ENCODE assay signal across 9 cellular contexts in the genomic region with DNA sequence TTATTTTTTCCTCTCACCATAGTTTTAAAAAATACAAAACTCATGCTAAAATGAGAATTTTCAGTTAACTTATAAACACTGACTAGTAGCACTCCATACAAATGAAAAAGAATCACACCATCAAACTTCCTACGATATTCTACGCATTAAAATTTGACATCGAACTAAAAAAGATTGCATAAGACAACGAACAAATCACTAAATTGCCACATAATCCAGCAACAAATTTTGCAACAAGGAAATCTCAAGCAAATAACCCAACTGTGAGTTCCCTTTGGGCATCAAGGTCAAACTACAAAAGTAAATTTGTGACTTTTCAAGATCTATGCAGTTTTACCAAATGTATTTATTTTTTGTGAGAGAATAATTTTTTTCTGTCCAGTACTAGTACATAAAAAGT. TPM values are rescaled to one million over a fixed set of nuclear protein-coding genes. Genes with fewer than 3 reads are reported as not detected.
DNase-seq lines count a peak whose midpoint lies in the region; ATAC-seq and TF ChIP-seq lines count a peak whose summit lies in the region.
"Had no signal": no experiment of that assay in that cellular context is flagged by ENCODE, and none has a peak within 500 bp of the region (broad histone marks: within the 10 kb centered on the region; RNA-seq: fewer than 3 reads in every experiment).

No MANE protein-coding gene starts in this region.

- POLR2A ChIA-PET in RWPE1 (lab: Yijun Ruan, JAX; ENCODE audit: low non-redundant PET): interaction anchor here (0.8 kb wide), 1 partner anchor 103 kb away, joined by 3 read pairs; no protein-coding TSS in a partner anchor

- CTCF ChIA-PET in RWPE1 (lab: Yijun Ruan, JAX): no interaction called here

- H3K27ac ChIP-seq in RWPE1: no peak overlapping the region

- DNase-seq in T-helper 2 cell treated with Interferon-gamma antibody and Interleukin-4, amounts not matched to agents 5 μg/mL and 100 μg/mL, for 36 hours (ENCODE audit: low spot score): no peak
- no peak for DNase-seq in T-helper 2 cell
- no peak for DNase-seq in glutamatergic neuron
- DNase-seq in stimulated activated naive B cell treated with anti-CD40 and anti-IgM and Interleukin-4, amounts not matched to agents 10 μg/mL and 1 μg/mL and 100 μg/mL, for 72 hours: no peak
- DNase-seq in RWPE1 (ENCODE audit: low spot score): no peak
- DNase-seq in cortex of kidney (lab: John Stamatoyannopoulos, UW): no peak
- no peak for DNase-seq in NCI-H748 (lab: John Stamatoyannopoulos, UW; ENCODE audit: unreplicated experiment)
- DNase-seq: uterus had no signal

- TF ChIP-seq CTCF in WI38 (IDR thresholded peaks at IDR 0.05; ENCODE audit: low read depth, low read length): no peak
- no peak for TF ChIP-seq CTCF in glutamatergic neuron (IDR thresholded peaks at IDR 0.05; ENCODE audit: partially characterized antibody, unreplicated experiment)
- no peak for TF ChIP-seq CTCF in RWPE1 (conservative IDR thresholded peaks at IDR 0.05; ENCODE audit: low read depth)

- peak overlapping the region; percentile 84 for H3K4me3 ChIP-seq in WI38 (ENCODE audit: low read depth, low read length)

- peaks cover 7% of the 10 kb centered on the region for H3K36me3 Mint-ChIP-seq in T-helper 2 cell treated with Interferon-gamma antibody and Interleukin-4, amounts not matched to agents 5 μg/mL and 100 μg/mL, for 36 hours (ENCODE audit: low read depth)
- no peaks in the 10 kb centered on the region for H3K36me3 Mint-ChIP-seq in glutamatergic neuron (ENCODE audit: unreplicated experiment)
- peaks cover 8 to 29% of the 10 kb centered on the region in 2 donors for H3K36me3 Mint-ChIP-seq in stimulated activated naive B cell treated with anti-CD40 and anti-IgM and Interleukin-4, amounts not matched to agents 10 μg/mL and 1 μg/mL and 100 μg/mL, for 72 hours

- peak overlapping the region; percentile 90 for H3K4me3 Mint-ChIP-seq in T-helper 2 cell treated with Interferon-gamma antibody and Interleukin-4, amounts not matched to agents 5 μg/mL and 100 μg/mL, for 36 hours
- H3K4me3 Mint-ChIP-seq in glutamatergic neuron (ENCODE audit: unreplicated experiment): peak overlapping the region; percentile 100
- peak overlapping the region; percentile 39 to 90 for H3K4me3 Mint-ChIP-seq in stimulated activated naive B cell treated with anti-CD40 and anti-IgM and Interleukin-4, amounts not matched to agents 10 μg/mL and 1 μg/mL and 100 μg/mL, for 72 hours

- peaks cover 56% of the 10 kb centered on the region for H3K4me1 Mint-ChIP-seq in T-helper 2 cell treated with Interferon-gamma antibody and Interleukin-4, amounts not matched to agents 5 μg/mL and 100 μg/mL, for 36 hours (ENCODE audit: low read depth)
- H3K4me1 Mint-ChIP-seq in glutamatergic neuron (ENCODE audit: low read depth, unreplicated experiment): peaks cover 13% of the 10 kb centered on the region
- peaks cover 49 to 78% of the 10 kb centered on the region in 2 donors for H3K4me1 Mint-ChIP-seq in stimulated activated naive B cell treated with anti-CD40 and anti-IgM and Interleukin-4, amounts not matched to agents 10 μg/mL and 1 μg/mL and 100 μg/mL, for 72 hours

- peak overlapping the region; percentile 87 for H3K27ac Mint-ChIP-seq in T-helper 2 cell treated with Interferon-gamma antibody and Interleukin-4, amounts not matched to agents 5 μg/mL and 100 μg/mL, for 36 hours
- no peak overlapping the region for H3K27ac Mint-ChIP-seq in glutamatergic neuron (ENCODE audit: unreplicated experiment)
- H3K27ac Mint-ChIP-seq in stimulated activated naive B cell treated with anti-CD40 and anti-IgM and Interleukin-4, amounts not matched to agents 10 μg/mL and 1 μg/mL and 100 μg/mL, for 72 hours: no peak overlapping the region

- H3K9me3 Mint-ChIP-seq in T-helper 2 cell treated with Interferon-gamma antibody and Interleukin-4, amounts not matched to agents 5 μg/mL and 100 μg/mL, for 36 hours: no peaks in the 10 kb centered on the region
- H3K9me3 Mint-ChIP-seq in glutamatergic neuron (ENCODE audit: unreplicated experiment): peaks cover 11% of the 10 kb centered on the region
- peaks cover 0 to 4% of the 10 kb centered on the region in 2 donors for H3K9me3 Mint-ChIP-seq in stimulated activated naive B cell treated with anti-CD40 and anti-IgM and Interleukin-4, amounts not matched to agents 10 μg/mL and 1 μg/mL and 100 μg/mL, for 72 hours

- ATAC-seq in stimulated activated naive B cell treated with anti-CD40 and anti-IgM and Interleukin-4, amounts not matched to agents 10 μg/mL and 1 μg/mL and 100 μg/mL, for 72 hours (replicated peaks): no peak

- H3K27me3 Mint-ChIP-seq in T-helper 2 cell treated with Interferon-gamma antibody and Interleukin-4, amounts not matched to agents 5 μg/mL and 100 μg/mL, for 36 hours (ENCODE audit: low read depth): no peaks in the 10 kb centered on the region
- peaks cover 6% of the 10 kb centered on the region for H3K27me3 Mint-ChIP-seq in glutamatergic neuron (ENCODE audit: unreplicated experiment)
- H3K27me3 Mint-ChIP-seq in stimulated activated naive B cell treated with anti-CD40 and anti-IgM and Interleukin-4, amounts not matched to agents 10 μg/mL and 1 μg/mL and 100 μg/mL, for 72 hours: no peaks in the 10 kb centered on the region

RNA-seq across cellular contexts. Expression of gene MAP3K2, which starts 1.5 kb away (rescaled TPM):
- total RNA-seq in glutamatergic neuron (ENCODE audit: unreplicated experiment): 42.7 TPM

RNA-seq across cellular contexts. Expression of gene PROC, which starts 32.0 kb away (rescaled TPM):
- total RNA-seq in glutamatergic neuron (ENCODE audit: unreplicated experiment): not detected
